Comparison of ENCODE assay signal across 8 cellular contexts in genomic region chr3:22089284-22089683, GRCh38.
A peak's percentile ranks its signal among the peaks of the same experiment; 100 is the strongest.
DNase-seq lines count a peak whose midpoint lies in the region; ATAC-seq and TF ChIP-seq lines count a peak whose summit lies in the region.

No MANE protein-coding gene starts in this region.

- H3K4me3 ChIP-seq in fibroblast of the aortic adventitia (ENCODE audit: low read depth, low read length) = no peak overlapping the region

- ATAC-seq in GM19463 (IDR thresholded peaks at IDR 0.05; ENCODE audit: unreplicated experiment) (peak; percentile 91), HG03432 (IDR thresholded peaks at IDR 0.05; ENCODE audit: unreplicated experiment) (peak; percentile 92)

- TF ChIP-seq CTCF in fibroblast of the aortic adventitia (IDR thresholded peaks at IDR 0.05; ENCODE audit: insufficient read depth, low read length) = peak; percentile 38

- DNase-seq in GF-D8 (lab: John Stamatoyannopoulos, UW) (peak; percentile 1), OCI-M1 (lab: John Stamatoyannopoulos, UW) (peak; percentile 42), fibroblast of the aortic adventitia (ENCODE audit: low read depth) (peak; percentile 22), ureter (ENCODE audit: low spot score) (no peak)
- no peak for DNase-seq in activated effector memory CD4-positive, alpha-beta T cell treated with Interleukin-2 at 50 U/mL for 16 hours
- no peak for DNase-seq in stimulated activated CD4-positive, alpha-beta T cell treated with anti-CD3 and anti-CD28 coated beads, Interleukin-2, amount 100 ng/mL, for 24 hours

Comparison
In these comparisons a context has a peak if more than half of its experiments do, and no peak if none do; other contexts are left out.
1. DNase-seq: peak in GF-D8 (single experiment), OCI-M1 (single experiment) and fibroblast of the aortic adventitia (single experiment); none in activated effector memory CD4-positive, alpha-beta T cell treated with Interleukin-2 at 50 U/mL for 16 hours (single experiment), stimulated activated CD4-positive, alpha-beta T cell treated with anti-CD3 and anti-CD28 coated beads, Interleukin-2, amount 100 ng/mL, for 24 hours (0 of 2) and ureter (single experiment).